ENCODE assay signal across 8 cellular contexts in the genomic region with DNA sequence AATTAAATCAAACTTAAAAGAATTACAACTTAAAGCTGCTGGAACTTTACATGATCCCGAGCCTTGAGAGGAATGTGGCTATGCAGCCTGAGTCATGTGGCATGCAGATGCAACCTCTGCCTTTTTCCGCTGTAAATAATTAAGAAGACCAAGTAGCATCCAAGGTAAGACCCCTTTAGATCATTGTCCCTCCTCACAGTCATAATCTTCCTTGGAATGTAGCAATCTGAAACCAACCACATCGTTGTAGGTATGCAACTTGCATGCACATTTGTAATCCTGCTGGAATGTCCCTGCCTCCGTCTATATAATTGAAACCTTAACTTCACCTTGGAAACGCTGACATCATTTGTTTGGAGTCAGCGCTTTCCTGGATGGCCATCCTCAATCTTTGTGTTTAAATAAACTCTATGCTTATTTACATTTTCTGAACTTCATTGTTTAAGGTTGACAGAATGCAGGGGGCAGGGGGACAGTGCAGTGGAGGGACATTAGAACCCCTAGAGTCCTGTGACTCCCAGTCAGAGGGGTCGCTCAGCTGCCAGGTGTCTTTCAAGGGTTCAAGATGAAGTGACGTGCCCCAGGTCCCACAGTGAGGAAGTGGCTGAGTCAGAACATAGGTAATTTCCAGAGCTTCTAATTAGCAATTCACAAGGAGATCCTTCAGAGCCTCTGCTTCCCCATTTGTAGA.
DNase-seq lines count a peak whose midpoint lies in the region; ATAC-seq and TF ChIP-seq lines count a peak whose summit lies in the region.

No MANE protein-coding gene starts in this region.

- peak in 1 of 5 donors; percentile 64 for DNase-seq in CD4-positive, alpha-beta memory T cell
- DNase-seq in GM23248: peak; percentile 89
- peak; percentile 75 for DNase-seq in endodermal cell
- no peak for DNase-seq in NK-92 (lab: John Stamatoyannopoulos, UW; ENCODE audit: unreplicated experiment)
- DNase-seq in amygdala (lab: John Stamatoyannopoulos, UW): no peak

- H3K27me3 Mint-ChIP-seq in CD4-positive, alpha-beta memory T cell: peaks cover 0 to 1% of the 10 kb centered on the region in 2 donors
- peaks cover 21% of the 10 kb centered on the region for H3K27me3 Mint-ChIP-seq in endodermal cell (ENCODE audit: insufficient read depth)
- H3K27me3 Mint-ChIP-seq in nephron (ENCODE audit: low read depth): peaks cover 7% of the 10 kb centered on the region

- peaks cover 41% of the 10 kb centered on the region for H3K4me1 ChIP-seq in CD4-positive, alpha-beta memory T cell (ENCODE audit: insufficient read depth, low read length)
- H3K4me1 ChIP-seq in GM23248 (ENCODE audit: insufficient read depth): peaks cover 18% of the 10 kb centered on the region
- H3K4me1 ChIP-seq in endodermal cell (ENCODE audit: control insufficient read depth, insufficient read depth, low read length): peaks cover 6% of the 10 kb centered on the region

- H3K36me3 Mint-ChIP-seq in CD4-positive, alpha-beta memory T cell: peaks cover 0 to 3% of the 10 kb centered on the region in 2 donors
- peaks cover 2% of the 10 kb centered on the region for H3K36me3 Mint-ChIP-seq in endodermal cell (ENCODE audit: low read depth)
- H3K36me3 Mint-ChIP-seq in nephron (ENCODE audit: low read depth): no peaks in the 10 kb centered on the region

- H3F3A ChIP-seq in GM23248 (ENCODE audit: insufficient read depth): peaks cover 13% of the 10 kb centered on the region
- 0 out of 2 replicates have a peak, but pooled peaks cover 3% of the 10 kb centered on the region for H3F3A ChIP-seq in SU-DHL-6 (ENCODE audit: insufficient read depth)

- H3K9me3 Mint-ChIP-seq in CD4-positive, alpha-beta memory T cell: no peaks in the 10 kb centered on the region
- H3K9me3 Mint-ChIP-seq in endodermal cell (no peaks in the 10 kb centered on the region), nephron (no peaks in the 10 kb centered on the region)

- intact Hi-C loops in CD4-positive, alpha-beta memory T cell (cut with micrococcal nuclease): loop anchor here (1.0 to 10.0 kb wide), 4 partner anchors 12 to 400 kb away; a partner anchor contains a TSS

- H3K9me3 ChIP-seq in CD4-positive, alpha-beta memory T cell (ENCODE audit: control insufficient read depth in 1 of 2, low read length in 2 of 2): no peaks in the 10 kb centered on the region
- H3K9me3 ChIP-seq in GM23248 (ENCODE audit: low read depth): no peaks in the 10 kb centered on the region
- H3K9me3 ChIP-seq in SU-DHL-6 (ENCODE audit: insufficient read depth, low read length): no peaks in the 10 kb centered on the region
- no peaks in the 10 kb centered on the region for H3K9me3 ChIP-seq in endodermal cell (ENCODE audit: control insufficient read depth, low read length)

- no peaks in the 10 kb centered on the region for H3K27me3 ChIP-seq in CD4-positive, alpha-beta memory T cell (ENCODE audit: insufficient read depth, low read length)
- H3K27me3 ChIP-seq in GM23248 (replicated peaks; ENCODE audit: insufficient read depth) (no peaks in the 10 kb centered on the region), SU-DHL-6 (ENCODE audit: low read length) (no peaks in the 10 kb centered on the region), endodermal cell (ENCODE audit: control insufficient read depth, insufficient read depth, low read length, poor library complexity, severe bottlenecking) (peaks cover 15% of the 10 kb centered on the region)

- TF ChIP-seq CTCF in SU-DHL-6 (IDR thresholded peaks at IDR 0.05; ENCODE audit: insufficient read depth, low read length, poor library complexity, severe bottlenecking) (no peak), endodermal cell (conservative IDR thresholded peaks at IDR 0.05) (no peak), nephron (IDR thresholded peaks at IDR 0.05; ENCODE audit: unreplicated experiment in 3 of 3) (no peak)

- H3K27ac Mint-ChIP-seq in CD4-positive, alpha-beta memory T cell: peak overlapping the region; percentile 94 to 100 (median 97)
- H3K27ac Mint-ChIP-seq in endodermal cell (peak overlapping the region; percentile 96), nephron (peak overlapping the region; percentile 81 to 92 (median 91))

- POLR2A ChIA-PET in CD4-positive, alpha-beta memory T cell (lab: Charles Lee; ENCODE audit: partially characterized antibody): interaction anchor here (0.8 to 3.7 kb wide), 14 partner anchors 9 to 400 kb away, joined by 3 to 43 read pairs (median 5); a partner anchor contains a TSS

- no peaks in the 10 kb centered on the region for H3K36me3 ChIP-seq in CD4-positive, alpha-beta memory T cell (ENCODE audit: insufficient read depth, low read length)
- H3K36me3 ChIP-seq in GM23248 (ENCODE audit: low read depth) (no peaks in the 10 kb centered on the region), SU-DHL-6 (ENCODE audit: low read length) (no peaks in the 10 kb centered on the region), endodermal cell (ENCODE audit: control insufficient read depth, insufficient read depth, low read length) (no peaks in the 10 kb centered on the region)

- peak overlapping the region; percentile 88 for H3K27ac ChIP-seq in CD4-positive, alpha-beta memory T cell (ENCODE audit: low read depth, low read length)
- H3K27ac ChIP-seq in GM23248: peak overlapping the region; percentile 96
- H3K27ac ChIP-seq in SU-DHL-6 (ENCODE audit: low read depth, low read length): peak overlapping the region; percentile 41
- H3K27ac ChIP-seq in endodermal cell (ENCODE audit: low read depth, low read length): peak overlapping the region; percentile 58

- H3K4me3 ChIP-seq in CD4-positive, alpha-beta memory T cell (ENCODE audit: low read length in 2 of 2): peak overlapping the region; percentile 37 to 84
- H3K4me3 ChIP-seq in GM23248 (peak overlapping the region; percentile 75), SU-DHL-6 (ENCODE audit: insufficient read depth, low read length, poor library complexity, severe bottlenecking) (peak overlapping the region; percentile 68), endodermal cell (ENCODE audit: low read length) (peak overlapping the region; percentile 82)

- H3K4me3 Mint-ChIP-seq in CD4-positive, alpha-beta memory T cell: peak overlapping the region; percentile 90 to 100 (median 96)
- peak overlapping the region; percentile 74 for H3K4me3 Mint-ChIP-seq in endodermal cell
- peak overlapping the region; percentile 84 to 96 (median 84) for H3K4me3 Mint-ChIP-seq in nephron

- H3K9ac ChIP-seq in GM23248 (peak overlapping the region; percentile 87), SU-DHL-6 (ENCODE audit: low read length) (peak overlapping the region; percentile 65), endodermal cell (ENCODE audit: extremely low read depth, low read length, poor library complexity, severe bottlenecking) (peak overlapping the region; percentile 89)

- H3K4me2 ChIP-seq in GM23248 (ENCODE audit: unreplicated experiment) (peak overlapping the region; percentile 89), SU-DHL-6 (ENCODE audit: low read depth, low read length, poor library complexity, severe bottlenecking) (peak overlapping the region; percentile 74)

- CTCF ChIA-PET in CD4-positive, alpha-beta memory T cell (lab: Charles Lee; ENCODE audit: partially characterized antibody): interaction anchor here (0.7 to 7.1 kb wide), 6 partner anchors 10 to 154 kb away, joined by 3 to 78 read pairs (median 3); no protein-coding TSS in a partner anchor

- H2AFZ ChIP-seq in GM23248: peak overlapping the region; percentile 91
- peak overlapping the region; percentile 75 for H2AFZ ChIP-seq in SU-DHL-6 (ENCODE audit: low read depth, low read length, severe bottlenecking)

- WGBS in GM23248 (ENCODE audit: low coverage in 1 of 2, low lambda C conversion rate in 2 of 2, missing lambda C conversion rate in 2 of 2), 2 experiments: 1 to 2% methylated on average over 8 of the region's 8 CpGs
- WGBS in endodermal cell (ENCODE audit: insufficient coverage in 1 of 2, insufficient read length in 1 of 2), 2 experiments: 26 to 38% methylated on average over 5 to 8 of the region's 8 CpGs

- H4K20me1 ChIP-seq in GM23248 (ENCODE audit: insufficient read depth): no peaks in the 10 kb centered on the region
- H4K20me1 ChIP-seq in SU-DHL-6 (ENCODE audit: low read depth, low read length): no peaks in the 10 kb centered on the region

- H3K9me2 ChIP-seq in GM23248 (ENCODE audit: insufficient read depth) (no peaks in the 10 kb centered on the region), SU-DHL-6 (replicated peaks; ENCODE audit: insufficient read depth, low read length) (no peaks in the 10 kb centered on the region)

- no peak for ATAC-seq in HG03175 (IDR thresholded peaks at IDR 0.05; ENCODE audit: unreplicated experiment)

- H3K79me2 ChIP-seq in GM23248 (ENCODE audit: insufficient read depth) (peaks cover 26% of the 10 kb centered on the region), SU-DHL-6 (ENCODE audit: insufficient read depth, low read length) (peaks cover 35% of the 10 kb centered on the region)

- in situ Hi-C loops in GM23248 (cut with MboI): no loop called here

- H3K4me1 Mint-ChIP-seq in CD4-positive, alpha-beta memory T cell: peaks cover 25 to 56% (median 40%) of the 10 kb centered on the region in 4 donors
- H3K4me1 Mint-ChIP-seq in endodermal cell (peaks cover 27% of the 10 kb centered on the region), nephron (peaks cover 31% of the 10 kb centered on the region)

Comparison
In these comparisons a context has a peak if more than half of its experiments do, and no peak if none do; other contexts are left out.
1. DNase-seq: peak in GM23248 (single experiment) and endodermal cell (single experiment); none in NK-92 (single experiment) and amygdala (0 of 56).
2. H3K27ac ChIP-seq: peak in every context shown above with its lines; median percentile 96 in GM23248; 88 in CD4-positive, alpha-beta memory T cell; 58 in endodermal cell; 41 in SU-DHL-6.
3. Peak in every context shown above with its lines, with median percentiles within 50 percentile points of each other: H3K4me3 ChIP-seq, H3K27ac Mint-ChIP-seq, H3K4me3 Mint-ChIP-seq and H3K9ac ChIP-seq.